Comparison of ENCODE assay signal across 1 cellular context in the genomic region with DNA sequence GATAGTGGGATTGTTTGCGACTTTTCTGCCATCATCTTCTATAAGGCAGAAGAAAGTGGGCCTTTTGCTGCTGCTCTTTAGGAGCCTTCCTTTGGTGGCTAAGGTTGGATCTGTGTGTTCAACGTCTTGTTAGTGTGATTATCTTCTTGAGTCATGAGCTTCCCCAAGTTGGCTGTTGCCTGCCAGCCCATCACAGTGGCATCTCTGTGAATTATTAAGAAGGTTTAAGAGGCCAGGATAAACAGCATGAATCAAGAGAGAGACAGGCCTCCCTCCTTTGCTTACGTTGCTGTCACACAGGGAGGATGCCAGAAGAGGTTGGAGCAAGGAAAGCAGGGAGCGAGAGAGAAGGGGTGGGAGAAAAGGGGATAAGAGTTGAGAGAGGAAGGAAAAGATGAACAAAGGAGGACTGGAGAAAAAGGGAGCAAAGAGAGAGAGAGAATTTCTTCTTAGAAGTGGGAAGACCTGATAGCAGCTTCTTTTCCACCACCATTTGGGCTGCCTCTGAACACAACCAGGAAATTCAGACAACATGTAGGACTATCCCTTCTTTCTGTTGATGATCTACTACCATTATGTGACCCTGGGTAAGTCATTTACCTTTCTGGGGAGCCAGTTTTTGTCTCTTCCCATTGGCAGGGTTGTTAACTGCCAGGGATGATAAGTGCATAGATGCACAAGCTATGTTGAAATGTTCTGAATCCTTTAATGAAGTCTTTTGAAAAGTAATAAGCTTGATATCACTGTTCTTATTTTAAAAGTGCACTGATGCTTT.
TF ChIP-seq lines count a peak whose summit lies in the region.

No MANE protein-coding gene starts in this region.

TF ChIP-seq in WTC11, 78 proteins besides CTCF, POLR2A, EP300 and RAD21 (continued from another document):
- TF ChIP-seq, protein P1, sequence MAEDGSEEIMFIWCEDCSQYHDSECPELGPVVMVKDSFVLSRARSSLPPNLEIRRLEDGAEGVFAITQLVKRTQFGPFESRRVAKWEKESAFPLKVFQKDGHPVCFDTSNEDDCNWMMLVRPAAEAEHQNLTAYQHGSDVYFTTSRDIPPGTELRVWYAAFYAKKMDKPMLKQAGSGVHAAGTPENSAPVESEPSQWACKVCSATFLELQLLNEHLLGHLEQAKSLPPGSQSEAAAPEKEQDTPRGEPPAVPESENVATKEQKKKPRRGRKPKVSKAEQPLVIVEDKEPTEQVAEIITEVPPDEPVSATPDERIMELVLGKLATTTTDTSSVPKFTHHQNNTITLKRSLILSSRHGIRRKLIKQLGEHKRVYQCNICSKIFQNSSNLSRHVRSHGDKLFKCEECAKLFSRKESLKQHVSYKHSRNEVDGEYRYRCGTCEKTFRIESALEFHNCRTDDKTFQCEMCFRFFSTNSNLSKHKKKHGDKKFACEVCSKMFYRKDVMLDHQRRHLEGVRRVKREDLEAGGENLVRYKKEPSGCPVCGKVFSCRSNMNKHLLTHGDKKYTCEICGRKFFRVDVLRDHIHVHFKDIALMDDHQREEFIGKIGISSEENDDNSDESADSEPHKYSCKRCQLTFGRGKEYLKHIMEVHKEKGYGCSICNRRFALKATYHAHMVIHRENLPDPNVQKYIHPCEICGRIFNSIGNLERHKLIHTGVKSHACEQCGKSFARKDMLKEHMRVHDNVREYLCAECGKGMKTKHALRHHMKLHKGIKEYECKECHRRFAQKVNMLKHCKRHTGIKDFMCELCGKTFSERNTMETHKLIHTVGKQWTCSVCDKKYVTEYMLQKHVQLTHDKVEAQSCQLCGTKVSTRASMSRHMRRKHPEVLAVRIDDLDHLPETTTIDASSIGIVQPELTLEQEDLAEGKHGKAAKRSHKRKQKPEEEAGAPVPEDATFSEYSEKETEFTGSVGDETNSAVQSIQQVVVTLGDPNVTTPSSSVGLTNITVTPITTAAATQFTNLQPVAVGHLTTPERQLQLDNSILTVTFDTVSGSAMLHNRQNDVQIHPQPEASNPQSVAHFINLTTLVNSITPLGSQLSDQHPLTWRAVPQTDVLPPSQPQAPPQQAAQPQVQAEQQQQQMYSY (CRISPR knock-in tag; IDR thresholded peaks at IDR 0.05) = no peak
- TF ChIP-seq NFYB (CRISPR knock-in tag; conservative IDR thresholded peaks at IDR 0.05; ENCODE audit: low read depth) (no peak), OVOL2 (CRISPR knock-in tag; IDR thresholded peaks at IDR 0.05; ENCODE audit: borderline replicate concordance) (no peak), TP53 (CRISPR knock-in tag; IDR thresholded peaks at IDR 0.05) (no peak), ZBTB21 (CRISPR knock-in tag; IDR thresholded peaks at IDR 0.05; ENCODE audit: borderline replicate concordance) (no peak)
- TF ChIP-seq, protein P2, sequence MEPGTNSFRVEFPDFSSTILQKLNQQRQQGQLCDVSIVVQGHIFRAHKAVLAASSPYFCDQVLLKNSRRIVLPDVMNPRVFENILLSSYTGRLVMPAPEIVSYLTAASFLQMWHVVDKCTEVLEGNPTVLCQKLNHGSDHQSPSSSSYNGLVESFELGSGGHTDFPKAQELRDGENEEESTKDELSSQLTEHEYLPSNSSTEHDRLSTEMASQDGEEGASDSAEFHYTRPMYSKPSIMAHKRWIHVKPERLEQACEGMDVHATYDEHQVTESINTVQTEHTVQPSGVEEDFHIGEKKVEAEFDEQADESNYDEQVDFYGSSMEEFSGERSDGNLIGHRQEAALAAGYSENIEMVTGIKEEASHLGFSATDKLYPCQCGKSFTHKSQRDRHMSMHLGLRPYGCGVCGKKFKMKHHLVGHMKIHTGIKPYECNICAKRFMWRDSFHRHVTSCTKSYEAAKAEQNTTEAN (CRISPR knock-in tag; IDR thresholded peaks at IDR 0.05) = no peak
- TF ChIP-seq, protein P3, sequence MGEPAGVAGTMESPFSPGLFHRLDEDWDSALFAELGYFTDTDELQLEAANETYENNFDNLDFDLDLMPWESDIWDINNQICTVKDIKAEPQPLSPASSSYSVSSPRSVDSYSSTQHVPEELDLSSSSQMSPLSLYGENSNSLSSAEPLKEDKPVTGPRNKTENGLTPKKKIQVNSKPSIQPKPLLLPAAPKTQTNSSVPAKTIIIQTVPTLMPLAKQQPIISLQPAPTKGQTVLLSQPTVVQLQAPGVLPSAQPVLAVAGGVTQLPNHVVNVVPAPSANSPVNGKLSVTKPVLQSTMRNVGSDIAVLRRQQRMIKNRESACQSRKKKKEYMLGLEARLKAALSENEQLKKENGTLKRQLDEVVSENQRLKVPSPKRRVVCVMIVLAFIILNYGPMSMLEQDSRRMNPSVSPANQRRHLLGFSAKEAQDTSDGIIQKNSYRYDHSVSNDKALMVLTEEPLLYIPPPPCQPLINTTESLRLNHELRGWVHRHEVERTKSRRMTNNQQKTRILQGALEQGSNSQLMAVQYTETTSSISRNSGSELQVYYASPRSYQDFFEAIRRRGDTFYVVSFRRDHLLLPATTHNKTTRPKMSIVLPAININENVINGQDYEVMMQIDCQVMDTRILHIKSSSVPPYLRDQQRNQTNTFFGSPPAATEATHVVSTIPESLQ (CRISPR knock-in tag; IDR thresholded peaks at IDR 0.05) = no peak
